1 cellular context compared by ENCODE assay signal in genomic region chr17:61815863-61816523, GRCh38.
TF ChIP-seq lines count a peak whose summit lies in the region.

No MANE protein-coding gene starts in this region.

TF ChIP-seq in GM12878, 131 proteins besides CTCF, POLR2A, EP300 and RAD21:
- TF ChIP-seq TAF1 (IDR thresholded peaks at IDR 0.05; ENCODE audit: borderline replicate concordance, low read depth, low read length), result no peak
- no peak for TF ChIP-seq TARDBP (IDR thresholded peaks at IDR 0.05; ENCODE audit: borderline replicate concordance)
- TF ChIP-seq TCF7 (IDR thresholded peaks at IDR 0.05; ENCODE audit: borderline replicate concordance), result no peak
- TF ChIP-seq ETV6 (conservative IDR thresholded peaks at IDR 0.05 in 1 of 2, IDR thresholded peaks at IDR 0.05 in 1 of 2; ENCODE audit: borderline replicate concordance in 1 of 2, low read depth in 1 of 2), result peak in 1 of 2 experiments; percentile 20; a peak in 1 of 4 replicates
- peak; percentile 68; the same call in 1 of the 2 replicates for TF ChIP-seq NFXL1 (IDR thresholded peaks at IDR 0.05; ENCODE audit: borderline replicate concordance)
